1 cellular context compared by ENCODE assay signal in genomic region chrX:13023526-13024469, GRCh38.
TF ChIP-seq lines count a peak whose summit lies in the region.

No MANE protein-coding gene starts in this region.

TF ChIP-seq in GM12878, 131 proteins besides CTCF, POLR2A, EP300 and RAD21:
- TF ChIP-seq SUZ12 (IDR thresholded peaks at IDR 0.05; ENCODE audit: unreplicated experiment) (no peak), RFX5 (IDR thresholded peaks at IDR 0.05; ENCODE audit: low read depth, low read length) (no peak), CBX5 (IDR thresholded peaks at IDR 0.05; ENCODE audit: low read depth) (no peak), BRCA1 (IDR thresholded peaks at IDR 0.05; ENCODE audit: low read depth, low read length) (0 out of 2 replicates have a peak, but pooled peaks have one; percentile 14), MEF2A (IDR thresholded peaks at IDR 0.05; ENCODE audit: insufficient read depth, low read depth, low read length) (no peak)
- TF ChIP-seq, protein P1, sequence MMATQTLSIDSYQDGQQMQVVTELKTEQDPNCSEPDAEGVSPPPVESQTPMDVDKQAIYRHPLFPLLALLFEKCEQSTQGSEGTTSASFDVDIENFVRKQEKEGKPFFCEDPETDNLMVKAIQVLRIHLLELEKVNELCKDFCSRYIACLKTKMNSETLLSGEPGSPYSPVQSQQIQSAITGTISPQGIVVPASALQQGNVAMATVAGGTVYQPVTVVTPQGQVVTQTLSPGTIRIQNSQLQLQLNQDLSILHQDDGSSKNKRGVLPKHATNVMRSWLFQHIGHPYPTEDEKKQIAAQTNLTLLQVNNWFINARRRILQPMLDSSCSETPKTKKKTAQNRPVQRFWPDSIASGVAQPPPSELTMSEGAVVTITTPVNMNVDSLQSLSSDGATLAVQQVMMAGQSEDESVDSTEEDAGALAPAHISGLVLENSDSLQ (IDR thresholded peaks at IDR 0.05), result peak; percentile 27; the same call in 1 of the 2 replicates
